1 cellular context compared by ENCODE assay signal in the genomic region with DNA sequence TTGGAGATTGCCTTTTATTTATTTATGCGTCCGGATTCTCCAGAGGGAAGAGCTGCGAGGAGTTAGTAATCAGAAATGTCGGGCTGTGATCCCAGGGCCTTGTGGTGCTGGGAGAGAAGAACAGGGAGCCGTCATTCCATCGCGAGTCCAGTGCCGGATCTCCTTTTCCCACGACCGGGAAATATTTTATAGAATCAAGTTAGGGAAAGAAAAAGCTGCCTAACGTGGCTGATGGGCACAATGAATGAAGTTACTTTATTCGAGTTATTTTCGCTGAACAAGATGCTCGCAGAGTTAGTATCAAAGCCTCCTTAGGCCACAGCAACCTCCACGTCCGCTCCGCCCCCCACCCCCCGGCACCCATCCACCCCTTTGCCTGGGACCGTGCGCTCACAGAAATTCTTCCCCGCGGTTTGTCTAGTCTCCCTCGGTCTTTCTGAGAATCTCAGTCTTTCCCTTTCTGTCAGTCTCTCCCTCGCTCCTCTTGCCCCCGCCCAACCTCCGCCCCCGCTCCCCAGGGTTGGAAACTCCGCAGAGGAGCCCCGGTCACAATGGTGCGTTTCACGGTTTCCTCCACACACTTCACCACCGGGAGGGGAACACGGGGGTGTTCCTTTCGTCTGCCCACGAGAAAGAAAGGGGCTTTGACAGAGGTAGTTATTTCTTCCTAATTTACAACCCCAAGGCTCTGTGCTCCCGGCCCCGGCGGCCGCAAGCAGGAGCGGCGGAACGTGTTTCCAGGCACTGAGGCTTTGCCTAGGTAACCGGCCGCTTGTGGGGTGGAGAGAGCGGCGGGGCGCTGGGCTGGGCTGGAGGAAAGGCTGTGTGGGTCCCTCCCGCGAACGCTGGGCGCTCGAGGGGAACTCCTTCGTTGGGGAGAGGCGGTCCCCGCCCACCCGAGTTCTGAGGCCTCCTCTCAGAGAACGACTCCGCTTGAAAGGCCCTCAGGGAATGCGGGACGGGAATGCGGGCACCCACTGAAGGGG.
TF ChIP-seq lines count a peak whose summit lies in the region.

No MANE protein-coding gene starts in this region.

TF ChIP-seq in GM12878, 131 proteins besides CTCF, POLR2A, EP300 and RAD21 (continued from another document):
- TF ChIP-seq CBX3 (IDR thresholded peaks at IDR 0.05; ENCODE audit: borderline replicate concordance, low read depth), result no peak
- TF ChIP-seq ZZZ3 (IDR thresholded peaks at IDR 0.05; ENCODE audit: control insufficient read depth, insufficient read length, low read depth), result no peak
- TF ChIP-seq RCOR1 (conservative IDR thresholded peaks at IDR 0.05; ENCODE audit: low read depth, low read length), result no peak
- TF ChIP-seq, protein P1, sequence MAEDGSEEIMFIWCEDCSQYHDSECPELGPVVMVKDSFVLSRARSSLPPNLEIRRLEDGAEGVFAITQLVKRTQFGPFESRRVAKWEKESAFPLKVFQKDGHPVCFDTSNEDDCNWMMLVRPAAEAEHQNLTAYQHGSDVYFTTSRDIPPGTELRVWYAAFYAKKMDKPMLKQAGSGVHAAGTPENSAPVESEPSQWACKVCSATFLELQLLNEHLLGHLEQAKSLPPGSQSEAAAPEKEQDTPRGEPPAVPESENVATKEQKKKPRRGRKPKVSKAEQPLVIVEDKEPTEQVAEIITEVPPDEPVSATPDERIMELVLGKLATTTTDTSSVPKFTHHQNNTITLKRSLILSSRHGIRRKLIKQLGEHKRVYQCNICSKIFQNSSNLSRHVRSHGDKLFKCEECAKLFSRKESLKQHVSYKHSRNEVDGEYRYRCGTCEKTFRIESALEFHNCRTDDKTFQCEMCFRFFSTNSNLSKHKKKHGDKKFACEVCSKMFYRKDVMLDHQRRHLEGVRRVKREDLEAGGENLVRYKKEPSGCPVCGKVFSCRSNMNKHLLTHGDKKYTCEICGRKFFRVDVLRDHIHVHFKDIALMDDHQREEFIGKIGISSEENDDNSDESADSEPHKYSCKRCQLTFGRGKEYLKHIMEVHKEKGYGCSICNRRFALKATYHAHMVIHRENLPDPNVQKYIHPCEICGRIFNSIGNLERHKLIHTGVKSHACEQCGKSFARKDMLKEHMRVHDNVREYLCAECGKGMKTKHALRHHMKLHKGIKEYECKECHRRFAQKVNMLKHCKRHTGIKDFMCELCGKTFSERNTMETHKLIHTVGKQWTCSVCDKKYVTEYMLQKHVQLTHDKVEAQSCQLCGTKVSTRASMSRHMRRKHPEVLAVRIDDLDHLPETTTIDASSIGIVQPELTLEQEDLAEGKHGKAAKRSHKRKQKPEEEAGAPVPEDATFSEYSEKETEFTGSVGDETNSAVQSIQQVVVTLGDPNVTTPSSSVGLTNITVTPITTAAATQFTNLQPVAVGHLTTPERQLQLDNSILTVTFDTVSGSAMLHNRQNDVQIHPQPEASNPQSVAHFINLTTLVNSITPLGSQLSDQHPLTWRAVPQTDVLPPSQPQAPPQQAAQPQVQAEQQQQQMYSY (CRISPR knock-in tag; IDR thresholded peaks at IDR 0.05), result no peak
- TF ChIP-seq FOXM1 (IDR thresholded peaks at IDR 0.05; ENCODE audit: low read depth, low read length), result no peak
- TF ChIP-seq BRCA1 (IDR thresholded peaks at IDR 0.05; ENCODE audit: low read depth, low read length), result no peak
- no peak for TF ChIP-seq SIN3A (IDR thresholded peaks at IDR 0.05; ENCODE audit: low read depth, low read length)
- TF ChIP-seq, protein P2, sequence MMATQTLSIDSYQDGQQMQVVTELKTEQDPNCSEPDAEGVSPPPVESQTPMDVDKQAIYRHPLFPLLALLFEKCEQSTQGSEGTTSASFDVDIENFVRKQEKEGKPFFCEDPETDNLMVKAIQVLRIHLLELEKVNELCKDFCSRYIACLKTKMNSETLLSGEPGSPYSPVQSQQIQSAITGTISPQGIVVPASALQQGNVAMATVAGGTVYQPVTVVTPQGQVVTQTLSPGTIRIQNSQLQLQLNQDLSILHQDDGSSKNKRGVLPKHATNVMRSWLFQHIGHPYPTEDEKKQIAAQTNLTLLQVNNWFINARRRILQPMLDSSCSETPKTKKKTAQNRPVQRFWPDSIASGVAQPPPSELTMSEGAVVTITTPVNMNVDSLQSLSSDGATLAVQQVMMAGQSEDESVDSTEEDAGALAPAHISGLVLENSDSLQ (IDR thresholded peaks at IDR 0.05), result no peak
- TF ChIP-seq SREBF2 (IDR thresholded peaks at IDR 0.05; ENCODE audit: low read length), result no peak
- TF ChIP-seq, protein P3, sequence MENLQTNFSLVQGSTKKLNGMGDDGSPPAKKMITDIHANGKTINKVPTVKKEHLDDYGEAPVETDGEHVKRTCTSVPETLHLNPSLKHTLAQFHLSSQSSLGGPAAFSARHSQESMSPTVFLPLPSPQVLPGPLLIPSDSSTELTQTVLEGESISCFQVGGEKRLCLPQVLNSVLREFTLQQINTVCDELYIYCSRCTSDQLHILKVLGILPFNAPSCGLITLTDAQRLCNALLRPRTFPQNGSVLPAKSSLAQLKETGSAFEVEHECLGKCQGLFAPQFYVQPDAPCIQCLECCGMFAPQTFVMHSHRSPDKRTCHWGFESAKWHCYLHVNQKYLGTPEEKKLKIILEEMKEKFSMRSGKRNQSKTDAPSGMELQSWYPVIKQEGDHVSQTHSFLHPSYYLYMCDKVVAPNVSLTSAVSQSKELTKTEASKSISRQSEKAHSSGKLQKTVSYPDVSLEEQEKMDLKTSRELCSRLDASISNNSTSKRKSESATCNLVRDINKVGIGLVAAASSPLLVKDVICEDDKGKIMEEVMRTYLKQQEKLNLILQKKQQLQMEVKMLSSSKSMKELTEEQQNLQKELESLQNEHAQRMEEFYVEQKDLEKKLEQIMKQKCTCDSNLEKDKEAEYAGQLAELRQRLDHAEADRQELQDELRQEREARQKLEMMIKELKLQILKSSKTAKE (IDR thresholded peaks at IDR 0.05; ENCODE audit: low read depth, poor library complexity, severe bottlenecking), result no peak
- no peak for TF ChIP-seq MYB (IDR thresholded peaks at IDR 0.05; ENCODE audit: borderline replicate concordance, low read depth, low read length)
- no peak for TF ChIP-seq SMC3 (IDR thresholded peaks at IDR 0.05; ENCODE audit: borderline replicate concordance, low read length)
- TF ChIP-seq CREM (IDR thresholded peaks at IDR 0.05; ENCODE audit: low read depth), result 0 out of 2 replicates have a peak, but pooled peaks have one; percentile 14
- no peak for TF ChIP-seq CHD1 (IDR thresholded peaks at IDR 0.05; ENCODE audit: low read depth, low read length)
- no peak for TF ChIP-seq SPI1 (IDR thresholded peaks at IDR 0.05; ENCODE audit: borderline replicate concordance, insufficient read depth, low read depth, low read length)
- no peak for TF ChIP-seq MTA3 (IDR thresholded peaks at IDR 0.05; ENCODE audit: borderline replicate concordance, low read length)
- no peak for TF ChIP-seq SMAD5 (IDR thresholded peaks at IDR 0.05; ENCODE audit: low read depth)
- 0 out of 2 replicates have a peak, but pooled peaks have one; percentile 17 for TF ChIP-seq LARP7 (IDR thresholded peaks at IDR 0.05)
- TF ChIP-seq ZNF207 (IDR thresholded peaks at IDR 0.05; ENCODE audit: borderline replicate concordance), result no peak
- no peak for TF ChIP-seq MEF2B (IDR thresholded peaks at IDR 0.05; ENCODE audit: partially characterized antibody, poor library complexity, severe bottlenecking)
- TF ChIP-seq, protein P4, sequence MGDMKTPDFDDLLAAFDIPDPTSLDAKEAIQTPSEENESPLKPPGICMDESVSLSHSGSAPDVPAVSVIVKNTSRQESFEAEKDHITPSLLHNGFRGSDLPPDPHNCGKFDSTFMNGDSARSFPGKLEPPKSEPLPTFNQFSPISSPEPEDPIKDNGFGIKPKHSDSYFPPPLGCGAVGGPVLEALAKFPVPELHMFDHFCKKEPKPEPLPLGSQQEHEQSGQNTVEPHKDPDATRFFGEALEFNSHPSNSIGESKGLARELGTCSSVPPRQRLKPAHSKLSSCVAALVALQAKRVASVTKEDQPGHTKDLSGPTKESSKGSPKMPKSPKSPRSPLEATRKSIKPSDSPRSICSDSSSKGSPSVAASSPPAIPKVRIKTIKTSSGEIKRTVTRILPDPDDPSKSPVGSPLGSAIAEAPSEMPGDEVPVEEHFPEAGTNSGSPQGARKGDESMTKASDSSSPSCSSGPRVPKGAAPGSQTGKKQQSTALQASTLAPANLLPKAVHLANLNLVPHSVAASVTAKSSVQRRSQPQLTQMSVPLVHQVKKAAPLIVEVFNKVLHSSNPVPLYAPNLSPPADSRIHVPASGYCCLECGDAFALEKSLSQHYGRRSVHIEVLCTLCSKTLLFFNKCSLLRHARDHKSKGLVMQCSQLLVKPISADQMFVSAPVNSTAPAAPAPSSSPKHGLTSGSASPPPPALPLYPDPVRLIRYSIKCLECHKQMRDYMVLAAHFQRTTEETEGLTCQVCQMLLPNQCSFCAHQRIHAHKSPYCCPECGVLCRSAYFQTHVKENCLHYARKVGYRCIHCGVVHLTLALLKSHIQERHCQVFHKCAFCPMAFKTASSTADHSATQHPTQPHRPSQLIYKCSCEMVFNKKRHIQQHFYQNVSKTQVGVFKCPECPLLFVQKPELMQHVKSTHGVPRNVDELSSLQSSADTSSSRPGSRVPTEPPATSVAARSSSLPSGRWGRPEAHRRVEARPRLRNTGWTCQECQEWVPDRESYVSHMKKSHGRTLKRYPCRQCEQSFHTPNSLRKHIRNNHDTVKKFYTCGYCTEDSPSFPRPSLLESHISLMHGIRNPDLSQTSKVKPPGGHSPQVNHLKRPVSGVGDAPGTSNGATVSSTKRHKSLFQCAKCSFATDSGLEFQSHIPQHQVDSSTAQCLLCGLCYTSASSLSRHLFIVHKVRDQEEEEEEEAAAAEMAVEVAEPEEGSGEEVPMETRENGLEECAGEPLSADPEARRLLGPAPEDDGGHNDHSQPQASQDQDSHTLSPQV (IDR thresholded peaks at IDR 0.05), result no peak
- TF ChIP-seq MTA2 (IDR thresholded peaks at IDR 0.05; ENCODE audit: low read depth), result no peak
- TF ChIP-seq RELA (IDR thresholded peaks at IDR 0.05; ENCODE audit: borderline replicate concordance, partially characterized antibody), result no peak
- TF ChIP-seq EGR1 (IDR thresholded peaks at IDR 0.05; ENCODE audit: borderline replicate concordance in 1 of 2, low read depth in 2 of 2, low read length in 2 of 2), result peak in 1 of 2 experiments; percentile 97; a peak in 2 of 3 replicates
- 0 out of 2 replicates have a peak, but pooled peaks have one; percentile 38 for TF ChIP-seq TBL1XR1 (IDR thresholded peaks at IDR 0.05; ENCODE audit: low read depth, low read length)
- TF ChIP-seq NFYA (IDR thresholded peaks at IDR 0.05; ENCODE audit: borderline replicate concordance, low read depth, low read length), result no peak
- TF ChIP-seq, protein P5, sequence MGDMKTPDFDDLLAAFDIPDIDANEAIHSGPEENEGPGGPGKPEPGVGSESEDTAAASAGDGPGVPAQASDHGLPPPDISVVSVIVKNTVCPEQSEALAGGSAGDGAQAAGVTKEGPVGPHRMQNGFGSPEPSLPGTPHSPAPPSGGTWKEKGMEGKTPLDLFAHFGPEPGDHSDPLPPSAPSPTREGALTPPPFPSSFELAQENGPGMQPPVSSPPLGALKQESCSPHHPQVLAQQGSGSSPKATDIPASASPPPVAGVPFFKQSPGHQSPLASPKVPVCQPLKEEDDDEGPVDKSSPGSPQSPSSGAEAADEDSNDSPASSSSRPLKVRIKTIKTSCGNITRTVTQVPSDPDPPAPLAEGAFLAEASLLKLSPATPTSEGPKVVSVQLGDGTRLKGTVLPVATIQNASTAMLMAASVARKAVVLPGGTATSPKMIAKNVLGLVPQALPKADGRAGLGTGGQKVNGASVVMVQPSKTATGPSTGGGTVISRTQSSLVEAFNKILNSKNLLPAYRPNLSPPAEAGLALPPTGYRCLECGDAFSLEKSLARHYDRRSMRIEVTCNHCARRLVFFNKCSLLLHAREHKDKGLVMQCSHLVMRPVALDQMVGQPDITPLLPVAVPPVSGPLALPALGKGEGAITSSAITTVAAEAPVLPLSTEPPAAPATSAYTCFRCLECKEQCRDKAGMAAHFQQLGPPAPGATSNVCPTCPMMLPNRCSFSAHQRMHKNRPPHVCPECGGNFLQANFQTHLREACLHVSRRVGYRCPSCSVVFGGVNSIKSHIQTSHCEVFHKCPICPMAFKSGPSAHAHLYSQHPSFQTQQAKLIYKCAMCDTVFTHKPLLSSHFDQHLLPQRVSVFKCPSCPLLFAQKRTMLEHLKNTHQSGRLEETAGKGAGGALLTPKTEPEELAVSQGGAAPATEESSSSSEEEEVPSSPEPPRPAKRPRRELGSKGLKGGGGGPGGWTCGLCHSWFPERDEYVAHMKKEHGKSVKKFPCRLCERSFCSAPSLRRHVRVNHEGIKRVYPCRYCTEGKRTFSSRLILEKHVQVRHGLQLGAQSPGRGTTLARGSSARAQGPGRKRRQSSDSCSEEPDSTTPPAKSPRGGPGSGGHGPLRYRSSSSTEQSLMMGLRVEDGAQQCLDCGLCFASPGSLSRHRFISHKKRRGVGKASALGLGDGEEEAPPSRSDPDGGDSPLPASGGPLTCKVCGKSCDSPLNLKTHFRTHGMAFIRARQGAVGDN (IDR thresholded peaks at IDR 0.05), result no peak
- TF ChIP-seq, protein P6, sequence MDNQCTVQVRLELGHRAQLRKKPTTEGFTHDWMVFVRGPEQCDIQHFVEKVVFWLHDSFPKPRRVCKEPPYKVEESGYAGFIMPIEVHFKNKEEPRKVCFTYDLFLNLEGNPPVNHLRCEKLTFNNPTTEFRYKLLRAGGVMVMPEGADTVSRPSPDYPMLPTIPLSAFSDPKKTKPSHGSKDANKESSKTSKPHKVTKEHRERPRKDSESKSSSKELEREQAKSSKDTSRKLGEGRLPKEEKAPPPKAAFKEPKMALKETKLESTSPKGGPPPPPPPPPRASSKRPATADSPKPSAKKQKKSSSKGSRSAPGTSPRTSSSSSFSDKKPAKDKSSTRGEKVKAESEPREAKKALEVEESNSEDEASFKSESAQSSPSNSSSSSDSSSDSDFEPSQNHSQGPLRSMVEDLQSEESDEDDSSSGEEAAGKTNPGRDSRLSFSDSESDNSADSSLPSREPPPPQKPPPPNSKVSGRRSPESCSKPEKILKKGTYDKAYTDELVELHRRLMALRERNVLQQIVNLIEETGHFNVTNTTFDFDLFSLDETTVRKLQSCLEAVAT (IDR thresholded peaks at IDR 0.05), result no peak
- TF ChIP-seq TCF3 (IDR thresholded peaks at IDR 0.05; ENCODE audit: borderline replicate concordance, insufficient read depth, low read depth, low read length), result no peak
- no peak for TF ChIP-seq NR2C2 (IDR thresholded peaks at IDR 0.05; ENCODE audit: borderline replicate concordance, control insufficient read depth, insufficient read length, low read depth)
- TF ChIP-seq YY1 (IDR thresholded peaks at IDR 0.05; ENCODE audit: low read depth, low read length), result peak; percentile 17; the same call in 1 of the 2 replicates
- no peak for TF ChIP-seq HCFC1 (IDR thresholded peaks at IDR 0.05; ENCODE audit: low read length)
- TF ChIP-seq GABPA (IDR thresholded peaks at IDR 0.05; ENCODE audit: low read depth), result no peak
